Comparison of ENCODE assay signal across 19 cellular contexts in genomic region chr11:120040136-120040840, GRCh38.
DNase-seq lines count a peak whose midpoint lies in the region; ATAC-seq and TF ChIP-seq lines count a peak whose summit lies in the region.
"Had no signal": no experiment of that assay in that cellular context is flagged by ENCODE, and none has a peak within 500 bp of the region (broad histone marks: within the 10 kb centered on the region; RNA-seq: fewer than 3 reads in every experiment).

No MANE protein-coding gene starts in this region.

- no peak for TF ChIP-seq CTCF in H9 (conservative IDR thresholded peaks at IDR 0.05)
- TF ChIP-seq CTCF in endodermal cell (conservative IDR thresholded peaks at IDR 0.05), result no peak

- H3K4me1 Mint-ChIP-seq in H9 (peaks cover 14 to 22% of the 10 kb centered on the region in 2 experiments), endodermal cell (peaks cover 28% of the 10 kb centered on the region)
- no peaks in the 10 kb centered on the region for H3K4me1 Mint-ChIP-seq in stimulated activated effector memory CD8-positive, alpha-beta T cell treated with anti-CD3 and anti-CD28 coated beads, Interleukin-12 subunit alpha, Interleukin-12 subunit beta, amount 100 ng/mL, for 72 hours
- H3K4me1 Mint-ChIP-seq: CD14-positive monocyte had no signal

- no peak overlapping the region for H2BK20ac ChIP-seq in H9 (ENCODE audit: low read depth, low read length, poor library complexity, severe bottlenecking)

- H4K5ac ChIP-seq in H9 (ENCODE audit: insufficient read length, low read depth, low read length), result no peak overlapping the region

- H3K4me1 ChIP-seq in H9 (ENCODE audit: insufficient read depth, low read length) (no peaks in the 10 kb centered on the region; the same call in 1 of the 2 replicates), endodermal cell (ENCODE audit: control insufficient read depth, insufficient read depth, low read length) (peaks cover 21% of the 10 kb centered on the region), trophoblast cell (ENCODE audit: control insufficient read depth in 1 of 2, insufficient read depth in 2 of 2, low read length in 2 of 2) (peaks cover 0 to 3% of the 10 kb centered on the region in 2 experiments)

- H4K91ac ChIP-seq in H9 (ENCODE audit: insufficient read length, low read depth, low read length), result no peak overlapping the region
- H4K91ac ChIP-seq in trophoblast cell (ENCODE audit: low read depth, low read length), result no peak overlapping the region

- H3K27me3 ChIP-seq in H9 (ENCODE audit: insufficient read depth, low read length) (no peaks in the 10 kb centered on the region), endodermal cell (ENCODE audit: control insufficient read depth, insufficient read depth, low read length, poor library complexity, severe bottlenecking) (no peaks in the 10 kb centered on the region), trophoblast cell (ENCODE audit: insufficient read depth, low read length) (no peaks in the 10 kb centered on the region)

- H3K27me3 Mint-ChIP-seq in H9 (ENCODE audit: low read depth) (peaks cover 9% of the 10 kb centered on the region; the same call in 1 of the 2 replicates), endodermal cell (ENCODE audit: insufficient read depth) (peaks cover 3% of the 10 kb centered on the region)

- H3K56ac ChIP-seq in H9 (ENCODE audit: insufficient read length, low read depth, low read length), result no peak overlapping the region

- H3K9ac ChIP-seq in H9 (ENCODE audit: extremely low read depth, insufficient read length, low read length) (no peak overlapping the region), endodermal cell (ENCODE audit: extremely low read depth, low read length, poor library complexity, severe bottlenecking) (no peak overlapping the region), trophoblast cell (ENCODE audit: low read length) (no peak overlapping the region)
- H3K9ac ChIP-seq: SK-N-SH had no signal

- no peak for ATAC-seq in stimulated activated effector memory CD8-positive, alpha-beta T cell treated with anti-CD3 and anti-CD28 coated beads, Interleukin-12 subunit alpha, Interleukin-12 subunit beta, amount 100 ng/mL, for 72 hours

- no peaks in the 10 kb centered on the region for H4K20me1 ChIP-seq in H9 (ENCODE audit: control insufficient read depth, insufficient read depth, insufficient read length)

- no peak overlapping the region for H3K4me2 ChIP-seq in H9 (ENCODE audit: insufficient read depth, insufficient read length, low read length)
- H3K4me2 ChIP-seq in trophoblast cell (ENCODE audit: low read length), result no peak overlapping the region
- H3K4me2 ChIP-seq: SK-N-SH had no signal

- H3K14ac ChIP-seq in H9 (ENCODE audit: insufficient read depth, low read length) (no peak overlapping the region), trophoblast cell (ENCODE audit: low read length) (no peak overlapping the region)

- H3K4me3 ChIP-seq in endodermal cell (ENCODE audit: low read length) (peak overlapping the region; percentile 56), trophoblast cell (ENCODE audit: low read depth, low read length) (no peak overlapping the region)

- H4K8ac ChIP-seq in H9 (replicated peaks; ENCODE audit: insufficient read length, low read depth, low read length) (no peak overlapping the region), trophoblast cell (ENCODE audit: low read depth, low read length) (no peak overlapping the region)

- no peak overlapping the region for H3T11ph ChIP-seq in H9 (ENCODE audit: low read length)

- H3K27ac Mint-ChIP-seq in H9 (no peak overlapping the region), endodermal cell (peak overlapping the region; percentile 73)
- H3K27ac Mint-ChIP-seq in stimulated activated effector memory CD8-positive, alpha-beta T cell treated with anti-CD3 and anti-CD28 coated beads, Interleukin-12 subunit alpha, Interleukin-12 subunit beta, amount 100 ng/mL, for 72 hours, result no peak overlapping the region
- H3K27ac Mint-ChIP-seq: CD14-positive monocyte had no signal

- no peaks in the 10 kb centered on the region for H3K79me1 ChIP-seq in H9 (ENCODE audit: insufficient read depth, low read depth, low read length, poor library complexity, severe bottlenecking)
- H3K79me1 ChIP-seq in trophoblast cell (ENCODE audit: low read length), result no peaks in the 10 kb centered on the region

- H2BK12ac ChIP-seq in H9 (ENCODE audit: insufficient read length, low read depth, low read length), result no peak overlapping the region
- no peak overlapping the region for H2BK12ac ChIP-seq in trophoblast cell (ENCODE audit: low read length)

- H3K9me3 Mint-ChIP-seq in H9, result peaks cover 18 to 25% of the 10 kb centered on the region in 2 experiments
- H3K9me3 Mint-ChIP-seq in endodermal cell, result peaks cover 40% of the 10 kb centered on the region
- no peaks in the 10 kb centered on the region for H3K9me3 Mint-ChIP-seq in stimulated activated effector memory CD8-positive, alpha-beta T cell treated with anti-CD3 and anti-CD28 coated beads, Interleukin-12 subunit alpha, Interleukin-12 subunit beta, amount 100 ng/mL, for 72 hours

- no peak overlapping the region for H3K4me3 Mint-ChIP-seq in H9
- H3K4me3 Mint-ChIP-seq in endodermal cell, result no peak overlapping the region
- H3K4me3 Mint-ChIP-seq in stimulated activated effector memory CD8-positive, alpha-beta T cell treated with anti-CD3 and anti-CD28 coated beads, Interleukin-12 subunit alpha, Interleukin-12 subunit beta, amount 100 ng/mL, for 72 hours, result no peak overlapping the region
- H3K4me3 Mint-ChIP-seq: CD14-positive monocyte had no signal

- H3K36me3 ChIP-seq in endodermal cell (ENCODE audit: control insufficient read depth, insufficient read depth, low read length) (no peaks in the 10 kb centered on the region), trophoblast cell (ENCODE audit: control insufficient read depth in 1 of 2, insufficient read depth in 2 of 2, low read length in 2 of 2) (peaks cover 0 to 2% of the 10 kb centered on the region in 2 experiments)

- in situ Hi-C loops in G401 (cut with HindIII; ENCODE audit: low sequenced_read_pairs), result no loop called here

- H3K79me2 ChIP-seq in H9 (ENCODE audit: insufficient read depth, low read length) (no peaks in the 10 kb centered on the region), trophoblast cell (ENCODE audit: control insufficient read depth, insufficient read depth, low read length, poor library complexity) (no peaks in the 10 kb centered on the region)

- WGBS in H9 (ENCODE audit: extremely low coverage, insufficient read length, low lambda C conversion rate), result no CpG with 5 or more reads among the region's 6 CpGs
- WGBS in endodermal cell (ENCODE audit: insufficient coverage in 1 of 2, insufficient read length in 1 of 2), 2 experiments, result 76 to 86% methylated on average over 5 to 6 of the region's 6 CpGs
- no CpG with 5 or more reads among the region's 6 CpGs for WGBS in trophoblast cell (ENCODE audit: extremely low coverage, insufficient coverage, insufficient read length)

- H2BK5ac ChIP-seq in H9 (ENCODE audit: insufficient read length, low read length) (no peak overlapping the region), trophoblast cell (ENCODE audit: low read depth, low read length, poor library complexity) (no peak overlapping the region)

- no peaks in the 10 kb centered on the region for H3K9me3 ChIP-seq in H9 (ENCODE audit: control insufficient read depth, low read depth, low read length)
- H3K9me3 ChIP-seq in endodermal cell (ENCODE audit: control insufficient read depth, low read length), result peaks cover 31% of the 10 kb centered on the region
- H3K9me3 ChIP-seq in trophoblast cell (ENCODE audit: insufficient read depth, low read depth, low read length), result peaks cover 4% of the 10 kb centered on the region
- H3K9me3 ChIP-seq: SK-N-SH had no signal

- peaks cover 0 to 22% (median 4%) of the 10 kb centered on the region in 3 experiments; a peak in 5 of 7 replicates for H3K36me3 Mint-ChIP-seq in H9 (ENCODE audit: insufficient read depth in 1 of 3, low read depth in 3 of 3)
- no peaks in the 10 kb centered on the region for H3K36me3 Mint-ChIP-seq in endodermal cell (ENCODE audit: low read depth)
- H3K36me3 Mint-ChIP-seq in stimulated activated effector memory CD8-positive, alpha-beta T cell treated with anti-CD3 and anti-CD28 coated beads, Interleukin-12 subunit alpha, Interleukin-12 subunit beta, amount 100 ng/mL, for 72 hours, result no peaks in the 10 kb centered on the region
- H3K36me3 Mint-ChIP-seq: CD14-positive monocyte had no signal

- H3K4ac ChIP-seq in H9 (ENCODE audit: low read depth, low read length) (no peak overlapping the region), trophoblast cell (ENCODE audit: low read depth, low read length) (no peak overlapping the region)

- H3K27ac ChIP-seq in H9 (ENCODE audit: insufficient read length, low read depth, low read length) (no peak overlapping the region), endodermal cell (ENCODE audit: low read depth, low read length) (no peak overlapping the region), trophoblast cell (ENCODE audit: low read depth, low read length) (no peak overlapping the region)
- H3K27ac ChIP-seq: HL-60 had no signal

- H3K23me2 ChIP-seq in H9 (ENCODE audit: insufficient read length, low read depth, low read length, poor library complexity, severe bottlenecking), result no peaks in the 10 kb centered on the region

- H4K12ac ChIP-seq in trophoblast cell (ENCODE audit: low read depth, low read length), result no peak overlapping the region

- DNase-seq in D341Med (ENCODE audit: low spot score) (peak; percentile 5), H9 (peak; percentile 10), endodermal cell (peak; percentile 73), trophoblast cell (no peak), G401 (ENCODE audit: low spot score) (no peak), AML-193 (lab: John Stamatoyannopoulos, UW) (no peak)
- DNase-seq in stimulated activated effector memory CD8-positive, alpha-beta T cell treated with anti-CD3 and anti-CD28 coated beads, Interleukin-12 subunit alpha, Interleukin-12 subunit beta, amount 100 ng/mL, for 72 hours (ENCODE audit: low spot score in 2 of 2), result no peak
- DNase-seq: ACHN, DND-41, GDM1, HCEC 1CT, IMR-90, NCI-H1417 treated with DMSO at 0.1 percent for 48 hours, NCI-H187 treated with DMSO at 0.1 percent for 48 hours, NCI-H748 treated with DMSO at 0.1 percent for 48 hours, SHP77 treated with DMSO at 0.1 percent for 48 hours, SK-N-SH had no signal

- no peak overlapping the region for H2BK15ac ChIP-seq in H9 (ENCODE audit: low read depth, low read length)

- H2AFZ ChIP-seq in H9 (ENCODE audit: low read length), result no peak overlapping the region
- no peak overlapping the region for H2AFZ ChIP-seq in trophoblast cell (ENCODE audit: insufficient read depth, low read length, poor library complexity)

- H2BK120ac ChIP-seq in H9 (ENCODE audit: low read depth, low read length, poor library complexity, severe bottlenecking), result no peak overlapping the region
- H2BK120ac ChIP-seq in trophoblast cell (ENCODE audit: insufficient read depth, low read length, poor library complexity), result no peak overlapping the region

- no peak overlapping the region for H2AK5ac ChIP-seq in H9 (ENCODE audit: insufficient read length, low read length)
- no peak overlapping the region for H2AK5ac ChIP-seq in trophoblast cell (ENCODE audit: low read length)

- H3K23ac ChIP-seq in H9 (ENCODE audit: insufficient read length, low read depth, low read length) (no peak overlapping the region), trophoblast cell (ENCODE audit: low read length) (peak overlapping the region; percentile 56)

- no peak overlapping the region for H3K18ac ChIP-seq in H9 (ENCODE audit: insufficient read length, low read depth, low read length)
- no peak overlapping the region for H3K18ac ChIP-seq in trophoblast cell (ENCODE audit: low read length)

Comparison
In these comparisons a context has a peak if more than half of its experiments do, and no peak if none do; other contexts are left out.
1. DNase-seq: peak in D341Med (single experiment), H9 (single experiment) and endodermal cell (single experiment); none in trophoblast cell (0 of 2), G401 (single experiment), AML-193 (0 of 2) and stimulated activated effector memory CD8-positive, alpha-beta T cell treated with anti-CD3 and anti-CD28 coated beads, Interleukin-12 subunit alpha, Interleukin-12 subunit beta, amount 100 ng/mL, for 72 hours (0 of 2).